Comparison of ENCODE assay signal across 1 cellular context in genomic region chr16:74999208-74999682, GRCh38.
TF ChIP-seq lines count a peak whose summit lies in the region.

No MANE protein-coding gene starts in this region.

TF ChIP-seq in HepG2, 621 proteins besides CTCF, POLR2A, EP300 and RAD21 (continued from another document and continues in another):
- TF ChIP-seq, protein P1, sequence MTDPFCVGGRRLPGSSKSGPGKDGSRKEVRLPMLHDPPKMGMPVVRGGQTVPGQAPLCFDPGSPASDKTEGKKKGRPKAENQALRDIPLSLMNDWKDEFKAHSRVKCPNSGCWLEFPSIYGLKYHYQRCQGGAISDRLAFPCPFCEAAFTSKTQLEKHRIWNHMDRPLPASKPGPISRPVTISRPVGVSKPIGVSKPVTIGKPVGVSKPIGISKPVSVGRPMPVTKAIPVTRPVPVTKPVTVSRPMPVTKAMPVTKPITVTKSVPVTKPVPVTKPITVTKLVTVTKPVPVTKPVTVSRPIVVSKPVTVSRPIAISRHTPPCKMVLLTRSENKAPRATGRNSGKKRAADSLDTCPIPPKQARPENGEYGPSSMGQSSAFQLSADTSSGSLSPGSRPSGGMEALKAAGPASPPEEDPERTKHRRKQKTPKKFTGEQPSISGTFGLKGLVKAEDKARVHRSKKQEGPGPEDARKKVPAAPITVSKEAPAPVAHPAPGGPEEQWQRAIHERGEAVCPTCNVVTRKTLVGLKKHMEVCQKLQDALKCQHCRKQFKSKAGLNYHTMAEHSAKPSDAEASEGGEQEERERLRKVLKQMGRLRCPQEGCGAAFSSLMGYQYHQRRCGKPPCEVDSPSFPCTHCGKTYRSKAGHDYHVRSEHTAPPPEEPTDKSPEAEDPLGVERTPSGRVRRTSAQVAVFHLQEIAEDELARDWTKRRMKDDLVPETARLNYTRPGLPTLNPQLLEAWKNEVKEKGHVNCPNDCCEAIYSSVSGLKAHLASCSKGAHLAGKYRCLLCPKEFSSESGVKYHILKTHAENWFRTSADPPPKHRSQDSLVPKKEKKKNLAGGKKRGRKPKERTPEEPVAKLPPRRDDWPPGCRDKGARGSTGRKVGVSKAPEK (CRISPR knock-in tag; IDR thresholded peaks at IDR 0.05; ENCODE audit: borderline replicate concordance), result no peak
- TF ChIP-seq TCF7L2 (IDR thresholded peaks at IDR 0.05; ENCODE audit: low read depth, low read length), result no peak
- no peak for TF ChIP-seq SNRNP70 (IDR thresholded peaks at IDR 0.05; ENCODE audit: low read depth, low read length)
- no peak for TF ChIP-seq ZNF709 (CRISPR knock-in tag; IDR thresholded peaks at IDR 0.05)
- no peak for TF ChIP-seq NONO (IDR thresholded peaks at IDR 0.05)
- peak; percentile 19; the same call in 1 of the 2 replicates for TF ChIP-seq NONO (CRISPR knock-in tag; conservative IDR thresholded peaks at IDR 0.05)
- no peak for TF ChIP-seq ISL2 (CRISPR knock-in tag; IDR thresholded peaks at IDR 0.05)
- TF ChIP-seq, protein P2, sequence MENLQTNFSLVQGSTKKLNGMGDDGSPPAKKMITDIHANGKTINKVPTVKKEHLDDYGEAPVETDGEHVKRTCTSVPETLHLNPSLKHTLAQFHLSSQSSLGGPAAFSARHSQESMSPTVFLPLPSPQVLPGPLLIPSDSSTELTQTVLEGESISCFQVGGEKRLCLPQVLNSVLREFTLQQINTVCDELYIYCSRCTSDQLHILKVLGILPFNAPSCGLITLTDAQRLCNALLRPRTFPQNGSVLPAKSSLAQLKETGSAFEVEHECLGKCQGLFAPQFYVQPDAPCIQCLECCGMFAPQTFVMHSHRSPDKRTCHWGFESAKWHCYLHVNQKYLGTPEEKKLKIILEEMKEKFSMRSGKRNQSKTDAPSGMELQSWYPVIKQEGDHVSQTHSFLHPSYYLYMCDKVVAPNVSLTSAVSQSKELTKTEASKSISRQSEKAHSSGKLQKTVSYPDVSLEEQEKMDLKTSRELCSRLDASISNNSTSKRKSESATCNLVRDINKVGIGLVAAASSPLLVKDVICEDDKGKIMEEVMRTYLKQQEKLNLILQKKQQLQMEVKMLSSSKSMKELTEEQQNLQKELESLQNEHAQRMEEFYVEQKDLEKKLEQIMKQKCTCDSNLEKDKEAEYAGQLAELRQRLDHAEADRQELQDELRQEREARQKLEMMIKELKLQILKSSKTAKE (CRISPR knock-in tag; IDR thresholded peaks at IDR 0.05; ENCODE audit: borderline replicate concordance), result no peak
- no peak for TF ChIP-seq ATAD3A (CRISPR knock-in tag; IDR thresholded peaks at IDR 0.05)
- TF ChIP-seq MATR3 (CRISPR knock-in tag; IDR thresholded peaks at IDR 0.05), result no peak
- TF ChIP-seq, protein P3, sequence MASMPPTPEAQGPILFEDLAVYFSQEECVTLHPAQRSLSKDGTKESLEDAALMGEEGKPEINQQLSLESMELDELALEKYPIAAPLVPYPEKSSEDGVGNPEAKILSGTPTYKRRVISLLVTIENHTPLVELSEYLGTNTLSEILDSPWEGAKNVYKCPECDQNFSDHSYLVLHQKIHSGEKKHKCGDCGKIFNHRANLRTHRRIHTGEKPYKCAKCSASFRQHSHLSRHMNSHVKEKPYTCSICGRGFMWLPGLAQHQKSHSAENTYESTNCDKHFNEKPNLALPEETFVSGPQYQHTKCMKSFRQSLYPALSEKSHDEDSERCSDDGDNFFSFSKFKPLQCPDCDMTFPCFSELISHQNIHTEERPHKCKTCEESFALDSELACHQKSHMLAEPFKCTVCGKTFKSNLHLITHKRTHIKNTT (CRISPR knock-in tag; IDR thresholded peaks at IDR 0.05), result no peak
- no peak for TF ChIP-seq SMARCE1 (IDR thresholded peaks at IDR 0.05; ENCODE audit: borderline replicate concordance)
- TF ChIP-seq TAF1 (CRISPR knock-in tag; IDR thresholded peaks at IDR 0.05), result no peak; the same call in 1 of the 2 replicates
- TF ChIP-seq REXO4 (CRISPR knock-in tag; IDR thresholded peaks at IDR 0.05; ENCODE audit: borderline replicate concordance), result no peak
- no peak for TF ChIP-seq NCOA2 (CRISPR knock-in tag; IDR thresholded peaks at IDR 0.05)
- peak; percentile 90; the same call in 1 of the 2 replicates for TF ChIP-seq ZNF558 (CRISPR knock-in tag; IDR thresholded peaks at IDR 0.05; ENCODE audit: borderline replicate concordance)
- TF ChIP-seq, protein P4, sequence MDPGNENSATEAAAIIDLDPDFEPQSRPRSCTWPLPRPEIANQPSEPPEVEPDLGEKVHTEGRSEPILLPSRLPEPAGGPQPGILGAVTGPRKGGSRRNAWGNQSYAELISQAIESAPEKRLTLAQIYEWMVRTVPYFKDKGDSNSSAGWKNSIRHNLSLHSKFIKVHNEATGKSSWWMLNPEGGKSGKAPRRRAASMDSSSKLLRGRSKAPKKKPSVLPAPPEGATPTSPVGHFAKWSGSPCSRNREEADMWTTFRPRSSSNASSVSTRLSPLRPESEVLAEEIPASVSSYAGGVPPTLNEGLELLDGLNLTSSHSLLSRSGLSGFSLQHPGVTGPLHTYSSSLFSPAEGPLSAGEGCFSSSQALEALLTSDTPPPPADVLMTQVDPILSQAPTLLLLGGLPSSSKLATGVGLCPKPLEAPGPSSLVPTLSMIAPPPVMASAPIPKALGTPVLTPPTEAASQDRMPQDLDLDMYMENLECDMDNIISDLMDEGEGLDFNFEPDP (CRISPR knock-in tag; conservative IDR thresholded peaks at IDR 0.05), result no peak
- no peak for TF ChIP-seq RFX5 (IDR thresholded peaks at IDR 0.05; ENCODE audit: low read depth, low read length)
- TF ChIP-seq KAT8 (CRISPR knock-in tag; IDR thresholded peaks at IDR 0.05), result no peak
- no peak for TF ChIP-seq ZNF713 (CRISPR knock-in tag; IDR thresholded peaks at IDR 0.05)
- TF ChIP-seq ZSCAN22 (CRISPR knock-in tag; IDR thresholded peaks at IDR 0.05), result no peak
- TF ChIP-seq ADNP (CRISPR knock-in tag; IDR thresholded peaks at IDR 0.05), result no peak
- TF ChIP-seq, protein P5, sequence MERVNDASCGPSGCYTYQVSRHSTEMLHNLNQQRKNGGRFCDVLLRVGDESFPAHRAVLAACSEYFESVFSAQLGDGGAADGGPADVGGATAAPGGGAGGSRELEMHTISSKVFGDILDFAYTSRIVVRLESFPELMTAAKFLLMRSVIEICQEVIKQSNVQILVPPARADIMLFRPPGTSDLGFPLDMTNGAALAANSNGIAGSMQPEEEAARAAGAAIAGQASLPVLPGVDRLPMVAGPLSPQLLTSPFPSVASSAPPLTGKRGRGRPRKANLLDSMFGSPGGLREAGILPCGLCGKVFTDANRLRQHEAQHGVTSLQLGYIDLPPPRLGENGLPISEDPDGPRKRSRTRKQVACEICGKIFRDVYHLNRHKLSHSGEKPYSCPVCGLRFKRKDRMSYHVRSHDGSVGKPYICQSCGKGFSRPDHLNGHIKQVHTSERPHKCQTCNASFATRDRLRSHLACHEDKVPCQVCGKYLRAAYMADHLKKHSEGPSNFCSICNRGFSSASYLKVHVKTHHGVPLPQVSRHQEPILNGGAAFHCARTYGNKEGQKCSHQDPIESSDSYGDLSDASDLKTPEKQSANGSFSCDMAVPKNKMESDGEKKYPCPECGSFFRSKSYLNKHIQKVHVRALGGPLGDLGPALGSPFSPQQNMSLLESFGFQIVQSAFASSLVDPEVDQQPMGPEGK (CRISPR knock-in tag; IDR thresholded peaks at IDR 0.05), result peak; percentile 49; the same call in 1 of the 2 replicates
- TF ChIP-seq GPN1 (CRISPR knock-in tag; IDR thresholded peaks at IDR 0.05; ENCODE audit: borderline replicate concordance), result no peak
- TF ChIP-seq, protein P6, sequence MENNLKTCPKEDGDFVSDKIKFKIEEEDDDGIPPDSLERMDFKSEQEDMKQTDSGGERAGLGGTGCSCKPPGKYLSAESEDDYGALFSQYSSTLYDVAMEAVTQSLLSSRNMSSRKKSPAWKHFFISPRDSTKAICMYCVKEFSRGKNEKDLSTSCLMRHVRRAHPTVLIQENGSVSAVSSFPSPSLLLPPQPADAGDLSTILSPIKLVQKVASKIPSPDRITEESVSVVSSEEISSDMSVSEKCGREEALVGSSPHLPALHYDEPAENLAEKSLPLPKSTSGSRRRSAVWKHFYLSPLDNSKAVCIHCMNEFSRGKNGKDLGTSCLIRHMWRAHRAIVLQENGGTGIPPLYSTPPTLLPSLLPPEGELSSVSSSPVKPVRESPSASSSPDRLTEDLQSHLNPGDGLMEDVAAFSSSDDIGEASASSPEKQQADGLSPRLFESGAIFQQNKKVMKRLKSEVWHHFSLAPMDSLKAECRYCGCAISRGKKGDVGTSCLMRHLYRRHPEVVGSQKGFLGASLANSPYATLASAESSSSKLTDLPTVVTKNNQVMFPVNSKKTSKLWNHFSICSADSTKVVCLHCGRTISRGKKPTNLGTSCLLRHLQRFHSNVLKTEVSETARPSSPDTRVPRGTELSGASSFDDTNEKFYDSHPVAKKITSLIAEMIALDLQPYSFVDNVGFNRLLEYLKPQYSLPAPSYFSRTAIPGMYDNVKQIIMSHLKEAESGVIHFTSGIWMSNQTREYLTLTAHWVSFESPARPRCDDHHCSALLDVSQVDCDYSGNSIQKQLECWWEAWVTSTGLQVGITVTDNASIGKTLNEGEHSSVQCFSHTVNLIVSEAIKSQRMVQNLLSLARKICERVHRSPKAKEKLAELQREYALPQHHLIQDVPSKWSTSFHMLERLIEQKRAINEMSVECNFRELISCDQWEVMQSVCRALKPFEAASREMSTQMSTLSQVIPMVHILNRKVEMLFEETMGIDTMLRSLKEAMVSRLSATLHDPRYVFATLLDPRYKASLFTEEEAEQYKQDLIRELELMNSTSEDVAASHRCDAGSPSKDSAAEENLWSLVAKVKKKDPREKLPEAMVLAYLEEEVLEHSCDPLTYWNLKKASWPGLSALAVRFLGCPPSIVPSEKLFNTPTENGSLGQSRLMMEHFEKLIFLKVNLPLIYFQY (CRISPR knock-in tag; IDR thresholded peaks at IDR 0.05; ENCODE audit: borderline replicate concordance), result no peak
- no peak for TF ChIP-seq ZNF101 (CRISPR knock-in tag; IDR thresholded peaks at IDR 0.05; ENCODE audit: borderline replicate concordance, low read depth)
- no peak for TF ChIP-seq MAF1 (CRISPR knock-in tag; IDR thresholded peaks at IDR 0.05; ENCODE audit: borderline replicate concordance)
- TF ChIP-seq ZNF276 (CRISPR knock-in tag; IDR thresholded peaks at IDR 0.05; ENCODE audit: low read depth), result no peak
- TF ChIP-seq SNAPC2 (CRISPR knock-in tag; IDR thresholded peaks at IDR 0.05), result no peak
- TF ChIP-seq PHF5A (CRISPR knock-in tag; IDR thresholded peaks at IDR 0.05; ENCODE audit: low read depth, unreplicated experiment), result no peak
- no peak for TF ChIP-seq GPBP1L1 (CRISPR knock-in tag; IDR thresholded peaks at IDR 0.05)
- TF ChIP-seq ZFAT (CRISPR knock-in tag; conservative IDR thresholded peaks at IDR 0.05), result no peak
- TF ChIP-seq CENPBD1 (CRISPR knock-in tag; IDR thresholded peaks at IDR 0.05; ENCODE audit: borderline replicate concordance, low read depth), result no peak; the same call in 1 of the 2 replicates
- TF ChIP-seq AHR (CRISPR knock-in tag; IDR thresholded peaks at IDR 0.05), result no peak
- 0 out of 2 replicates have a peak, but pooled peaks have one; percentile 0 for TF ChIP-seq FOXK1 (CRISPR knock-in tag; IDR thresholded peaks at IDR 0.05; ENCODE audit: borderline replicate concordance, low read depth)
- TF ChIP-seq NCOA5 (CRISPR knock-in tag; IDR thresholded peaks at IDR 0.05), result no peak
- TF ChIP-seq, protein P7, sequence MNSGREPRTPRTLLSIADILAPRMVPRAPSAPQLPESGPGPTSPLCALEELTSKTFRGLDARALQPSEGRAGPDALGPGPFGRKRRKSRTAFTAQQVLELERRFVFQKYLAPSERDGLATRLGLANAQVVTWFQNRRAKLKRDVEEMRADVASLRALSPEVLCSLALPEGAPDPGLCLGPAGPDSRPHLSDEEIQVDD (CRISPR knock-in tag; IDR thresholded peaks at IDR 0.05; ENCODE audit: borderline replicate concordance), result no peak
- no peak for TF ChIP-seq ZNF382 (CRISPR knock-in tag; IDR thresholded peaks at IDR 0.05; ENCODE audit: borderline replicate concordance)
- TF ChIP-seq ZNF678 (CRISPR knock-in tag; IDR thresholded peaks at IDR 0.05), result no peak
- no peak for TF ChIP-seq STAT5B (CRISPR knock-in tag; IDR thresholded peaks at IDR 0.05)
- no peak for TF ChIP-seq NR1H2 (CRISPR knock-in tag; IDR thresholded peaks at IDR 0.05; ENCODE audit: borderline replicate concordance, low read depth)
- peak; percentile 56; the same call in 1 of the 2 replicates for TF ChIP-seq ZNF672 (CRISPR knock-in tag; IDR thresholded peaks at IDR 0.05)
- no peak for TF ChIP-seq SCMH1 (CRISPR knock-in tag; IDR thresholded peaks at IDR 0.05; ENCODE audit: borderline replicate concordance)
- peak; percentile 25 for TF ChIP-seq XRCC5 (optimal IDR thresholded peaks at IDR 0.05; ENCODE audit: low read length)
- TF ChIP-seq PHF21A (CRISPR knock-in tag; IDR thresholded peaks at IDR 0.05), result no peak
- TF ChIP-seq RBFOX2 (IDR thresholded peaks at IDR 0.05; ENCODE audit: low read depth, low read length), result peak; percentile 29
- TF ChIP-seq ZNF839 (CRISPR knock-in tag; IDR thresholded peaks at IDR 0.05; ENCODE audit: borderline replicate concordance), result no peak
- TF ChIP-seq, protein P8, sequence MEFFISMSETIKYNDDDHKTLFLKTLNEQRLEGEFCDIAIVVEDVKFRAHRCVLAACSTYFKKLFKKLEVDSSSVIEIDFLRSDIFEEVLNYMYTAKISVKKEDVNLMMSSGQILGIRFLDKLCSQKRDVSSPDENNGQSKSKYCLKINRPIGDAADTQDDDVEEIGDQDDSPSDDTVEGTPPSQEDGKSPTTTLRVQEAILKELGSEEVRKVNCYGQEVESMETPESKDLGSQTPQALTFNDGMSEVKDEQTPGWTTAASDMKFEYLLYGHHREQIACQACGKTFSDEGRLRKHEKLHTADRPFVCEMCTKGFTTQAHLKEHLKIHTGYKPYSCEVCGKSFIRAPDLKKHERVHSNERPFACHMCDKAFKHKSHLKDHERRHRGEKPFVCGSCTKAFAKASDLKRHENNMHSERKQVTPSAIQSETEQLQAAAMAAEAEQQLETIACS (CRISPR knock-in tag; IDR thresholded peaks at IDR 0.05), result no peak
